In the genomic region with DNA sequence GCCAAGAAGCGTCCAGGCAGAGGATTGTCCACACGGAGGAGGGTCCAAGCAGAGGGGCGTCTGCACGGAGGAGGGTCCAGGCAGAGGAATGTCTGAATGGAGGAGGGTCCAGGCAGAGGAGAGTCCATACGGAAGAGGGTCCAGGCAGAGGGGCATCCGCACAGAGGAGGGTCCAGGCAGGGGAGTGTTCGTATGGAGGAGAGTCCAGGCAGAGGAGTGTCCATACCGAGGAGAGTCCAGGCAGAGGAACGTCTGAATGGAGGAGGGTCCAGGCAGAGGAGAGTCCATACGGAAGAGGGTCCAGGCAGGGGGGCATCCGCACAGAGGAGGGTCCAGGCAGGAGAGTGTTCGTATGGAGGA, we compare ENCODE assay signal across 6 cellular contexts. TPM values are rescaled to one million over a fixed set of nuclear protein-coding genes. Genes with fewer than 3 reads are reported as not detected.
"Had no signal": no experiment of that assay in that cellular context is flagged by ENCODE, and none has a peak within 500 bp of the region (broad histone marks: within the 10 kb centered on the region; RNA-seq: fewer than 3 reads in every experiment).

No MANE protein-coding gene starts in this region.

RNA-seq across cellular contexts. Expression of a gene that starts 25.9 kb away (rescaled TPM):
- total RNA-seq: HT-29, LHCN-M2, MCF 10A, OCI-LY7, PC-3, SJSA1 had no signal

RNA-seq across cellular contexts. Expression of a gene that starts 42.9 kb away (rescaled TPM):
- total RNA-seq: HT-29, MCF 10A, OCI-LY7, PC-3 had no signal
